1 cellular context compared by ENCODE assay signal in the genomic region with DNA sequence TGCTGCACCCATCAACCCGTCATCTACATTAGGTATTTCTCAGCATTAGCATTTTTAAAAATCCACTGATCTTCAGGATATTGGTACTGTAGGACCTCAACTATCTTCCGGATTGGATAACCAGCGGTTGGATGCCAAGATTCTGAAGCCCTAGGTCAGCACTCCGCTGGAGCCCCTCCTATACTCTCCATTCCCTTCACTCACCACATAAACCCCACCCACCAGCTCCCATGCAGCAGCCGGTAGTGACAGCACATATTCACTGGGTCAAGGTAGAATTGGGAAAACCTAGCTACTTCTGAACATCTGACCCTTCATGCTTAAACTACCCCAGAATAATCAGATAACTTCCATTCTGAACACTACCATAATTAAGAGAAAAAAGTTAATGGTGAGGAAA.
TF ChIP-seq lines count a peak whose summit lies in the region.

No MANE protein-coding gene starts in this region.

TF ChIP-seq in SK-N-SH treated with all-trans-retinoic acid at 6 μM for 48 hours, 23 proteins besides CTCF, POLR2A, EP300 and RAD21 (continued from another document):
- TF ChIP-seq CSRNP3 (CRISPR knock-in tag; IDR thresholded peaks at IDR 0.05), result no peak
